12 cellular contexts compared by ENCODE assay signal in genomic region chr16:68146583-68146982, GRCh38.
DNase-seq lines count a peak whose midpoint lies in the region; ATAC-seq, FAIRE-seq and TF ChIP-seq lines count a peak whose summit lies in the region.
"Had no signal": no experiment of that assay in that cellular context is flagged by ENCODE, and none has a peak within 500 bp of the region (broad histone marks: within the 10 kb centered on the region; RNA-seq: fewer than 3 reads in every experiment).

No MANE protein-coding gene starts in this region.

- peak overlapping the region; percentile 6 for H3K27ac Mint-ChIP-seq in activated T-cell treated with anti-CD3 and anti-CD28 coated beads, Interleukin-2, amount 50 U/mL, for 24 hours

- ATAC-seq in GM21576 (IDR thresholded peaks at IDR 0.05; ENCODE audit: unreplicated experiment) = no peak
- no peak for ATAC-seq in GM21423 (IDR thresholded peaks at IDR 0.05; ENCODE audit: unreplicated experiment)

- H3K36me3 ChIP-seq in hepatocyte (replicated peaks; ENCODE audit: insufficient read depth, low read depth) (no peaks in the 10 kb centered on the region), small intestine (ENCODE audit: control insufficient read depth in 2 of 2, insufficient read depth in 2 of 2, low read length in 2 of 2) (no peaks in the 10 kb centered on the region)

- FAIRE-seq in small intestine (lab: Jason Lieb, UNC) = no peak

- H2AFZ ChIP-seq in hepatocyte = no peak overlapping the region

- H3K27me3 ChIP-seq in hepatocyte (no peaks in the 10 kb centered on the region), small intestine (ENCODE audit: control insufficient read depth in 2 of 2, insufficient read depth in 2 of 2, low read length in 2 of 2) (no peaks in the 10 kb centered on the region)
- H3K27me3 ChIP-seq: dorsolateral prefrontal cortex had no signal

- no peaks in the 10 kb centered on the region for H3K9me2 ChIP-seq in hepatocyte (replicated peaks; ENCODE audit: insufficient read depth)

- H3K79me2 ChIP-seq in hepatocyte = peaks cover 34% of the 10 kb centered on the region

- H3K4me3 Mint-ChIP-seq in activated T-cell treated with anti-CD3 and anti-CD28 coated beads, Interleukin-2, amount 50 U/mL, for 24 hours = no peak overlapping the region

- no peak for TF ChIP-seq CTCF in astrocyte of the spinal cord (IDR thresholded peaks at IDR 0.05; ENCODE audit: low read depth, low read length)
- TF ChIP-seq CTCF in hepatocyte (IDR thresholded peaks at IDR 0.05; ENCODE audit: poor library complexity) = no peak

- H3K4me2 ChIP-seq in hepatocyte = no peak overlapping the region

- H3K9me3 Mint-ChIP-seq in activated T-cell treated with anti-CD3 and anti-CD28 coated beads, Interleukin-2, amount 50 U/mL, for 24 hours = no peaks in the 10 kb centered on the region

- H3K9me3 ChIP-seq in hepatocyte (ENCODE audit: low read depth) (no peaks in the 10 kb centered on the region), small intestine (ENCODE audit: control insufficient read depth, low read depth) (no peaks in the 10 kb centered on the region)

- H3K4me3 ChIP-seq in astrocyte of the spinal cord (ENCODE audit: low read depth, low read length) (no peak overlapping the region), hepatocyte (no peak overlapping the region), small intestine (ENCODE audit: low read depth in 1 of 2, low read length in 2 of 2) (no peak overlapping the region)
- H3K4me3 ChIP-seq: dorsolateral prefrontal cortex, skin epidermis had no signal

- peaks cover 63% of the 10 kb centered on the region for H3K4me1 Mint-ChIP-seq in activated T-cell treated with anti-CD3 and anti-CD28 coated beads, Interleukin-2, amount 50 U/mL, for 24 hours (ENCODE audit: low read depth)

- peak overlapping the region; percentile 8 for H3K27ac ChIP-seq in hepatocyte
- H3K27ac ChIP-seq in small intestine (ENCODE audit: low read depth in 1 of 2, low read length in 1 of 2) = no peak overlapping the region
- H3K27ac ChIP-seq: dorsolateral prefrontal cortex had no signal

- H3K4me1 ChIP-seq in hepatocyte (ENCODE audit: insufficient read depth) = peaks cover 17% of the 10 kb centered on the region
- H3K4me1 ChIP-seq in small intestine (ENCODE audit: control insufficient read depth in 2 of 2, insufficient read depth in 1 of 2, low read depth in 1 of 2, low read length in 1 of 2) = no peaks in the 10 kb centered on the region

- 20% methylated on average over 2 of the region's 2 CpGs for WGBS in hepatocyte (ENCODE audit: low lambda C conversion rate, missing lambda C conversion rate)
- WGBS in small intestine, 3 donors = 12 to 25% (median 18%) methylated on average over 2 of the region's 2 CpGs

- no peak for DNase-seq in activated T-cell treated with anti-CD3 and anti-CD28 coated beads, Interleukin-2, amount 50 U/mL, for 24 hours
- no peak for DNase-seq in activated T-cell treated with anti-CD3 and anti-CD28 coated beads, Interleukin-2, amount 50 U/mL, for 48 hours
- peak; percentile 57 for DNase-seq in astrocyte of the spinal cord (ENCODE audit: low read depth, low spot score)
- peak; percentile 27 for DNase-seq in hepatocyte (ENCODE audit: low spot score)
- peak; percentile 51 for DNase-seq in small intestine
- no peak for DNase-seq in stimulated activated CD4-positive, alpha-beta T cell treated with anti-CD3 and anti-CD28 coated beads, Interleukin-4, amount 100 ng/mL, for 1 hour
- DNase-seq: AML-193, dorsolateral prefrontal cortex, T-helper 9 cell had no signal

- H3K27me3 Mint-ChIP-seq in activated T-cell treated with anti-CD3 and anti-CD28 coated beads, Interleukin-2, amount 50 U/mL, for 24 hours = no peaks in the 10 kb centered on the region

- in situ Hi-C loops in astrocyte of the spinal cord (cut with HindIII; ENCODE audit: low sequenced_read_pairs) = no loop called here

- H4K20me1 ChIP-seq in hepatocyte (ENCODE audit: insufficient read depth, poor library complexity, severe bottlenecking) = peaks cover 3% of the 10 kb centered on the region

- peaks cover 59% of the 10 kb centered on the region for H3K36me3 Mint-ChIP-seq in activated T-cell treated with anti-CD3 and anti-CD28 coated beads, Interleukin-2, amount 50 U/mL, for 24 hours (ENCODE audit: low read depth)

Comparison
In these comparisons a context has a peak if more than half of its experiments do, and no peak if none do; other contexts are left out.
1. DNase-seq: peak in astrocyte of the spinal cord (single experiment), hepatocyte (single experiment) and small intestine (single experiment); none in activated T-cell treated with anti-CD3 and anti-CD28 coated beads, Interleukin-2, amount 50 U/mL, for 24 hours (single experiment), activated T-cell treated with anti-CD3 and anti-CD28 coated beads, Interleukin-2, amount 50 U/mL, for 48 hours (0 of 2) and stimulated activated CD4-positive, alpha-beta T cell treated with anti-CD3 and anti-CD28 coated beads, Interleukin-4, amount 100 ng/mL, for 1 hour (single experiment).